Comparison of ENCODE assay signal across 6 cellular contexts in genomic region chr13:47962237-47962636, GRCh38.
"Had no signal": no experiment of that assay in that cellular context is flagged by ENCODE, and none has a peak within 500 bp of the region (broad histone marks: within the 10 kb centered on the region; RNA-seq: fewer than 3 reads in every experiment).

No MANE protein-coding gene starts in this region.

- ATAC-seq: HepG2, K562 had no signal

- H3K4me1 Mint-ChIP-seq: IgD-negative memory B cell had no signal

- H3K27me3 Mint-ChIP-seq: IgD-negative memory B cell had no signal

- H3K4me3 Mint-ChIP-seq: IgD-negative memory B cell had no signal

- DNase-seq: IMR-90, KBM-7 had no signal

- H3K27ac Mint-ChIP-seq: IgD-negative memory B cell had no signal

- H3K4me3 ChIP-seq: K562 had no signal

- H3K27ac ChIP-seq: HL-60 had no signal
